8 cellular contexts compared by ENCODE assay signal in genomic region chr1:65002156-65002507, GRCh38. TPM values are rescaled to one million over a fixed set of nuclear protein-coding genes. Genes with fewer than 3 reads are reported as not detected.
DNase-seq lines count a peak whose midpoint lies in the region; ATAC-seq and TF ChIP-seq lines count a peak whose summit lies in the region.

No MANE protein-coding gene starts in this region.

- H3K4me3 Mint-ChIP-seq in T-cell = peak overlapping the region; percentile 76 to 81 (median 80)

- no peak for TF ChIP-seq CTCF in fibroblast of pulmonary artery (IDR thresholded peaks at IDR 0.05; ENCODE audit: low read length, missing control alignments)

- ATAC-seq in GM21528 (IDR thresholded peaks at IDR 0.05; ENCODE audit: low FRiP score, unreplicated experiment) = peak; percentile 11
- ATAC-seq in T-cell (replicated peaks in 1 of 4) = no peak
- ATAC-seq in sciatic nerve = peak; percentile 11
- no peak for ATAC-seq in HG03469 (IDR thresholded peaks at IDR 0.05; ENCODE audit: unreplicated experiment)

- peak overlapping the region; percentile 57 for H3K4me3 ChIP-seq in fibroblast of pulmonary artery (replicated peaks; ENCODE audit: low read depth, low read length)

- H3K27ac Mint-ChIP-seq in T-cell = peak overlapping the region in 1 of 2 donors; percentile 74

- DNase-seq in T-cell = no peak
- DNase-seq in fibroblast of pulmonary artery (ENCODE audit: low read depth) = no peak
- DNase-seq in sciatic nerve (ENCODE audit: low spot score) = peak; percentile 64
- no peak for DNase-seq in 8988T
- no peak for DNase-seq in effector CD4-positive, alpha-beta T cell
- DNase-seq in NCI-H1417 (lab: John Stamatoyannopoulos, UW) = no peak

- no peaks in the 10 kb centered on the region for H3K27me3 Mint-ChIP-seq in T-cell

- no peaks in the 10 kb centered on the region for H3K36me3 Mint-ChIP-seq in T-cell

- intact Hi-C loops in sciatic nerve (cut with DNase I) = no loop called here

- peaks cover 0 to 13% (median 0%) of the 10 kb centered on the region in 3 donors for H3K9me3 Mint-ChIP-seq in T-cell

- POLR2A ChIA-PET in T-cell (lab: Charles Lee) = interaction anchor here (0.6 to 2.1 kb wide), 5 partner anchors 10 to 76 kb away, joined by 3 to 24 read pairs (median 4); partner anchors contain the start of gene JAK1 (in 1 of the 2)

- peaks cover 30 to 33% (median 32%) of the 10 kb centered on the region in 3 donors for H3K4me1 Mint-ChIP-seq in T-cell

- CTCF ChIA-PET in T-cell (lab: Charles Lee) = interaction anchor here in 1 of 2 donors (0.7 to 0.8 kb wide), 2 partner anchors 36 to 40 kb away, joined by 3 to 4 read pairs; partner anchors contain the start of gene JAK1

RNA-seq across cellular contexts. Expression of gene JAK1, which starts 35.8 kb away (rescaled TPM):
- total RNA-seq in T-cell (100 to 1,000 TPM; 272 to 323 (median 288) TPM), sciatic nerve (90.3 TPM)

Comparison
In these comparisons a context has a peak if more than half of its experiments do, and no peak if none do; other contexts are left out.
1. ATAC-seq: peak in GM21528 (single experiment) and sciatic nerve (single experiment); none in T-cell (0 of 4) and HG03469 (single experiment).